8 cellular contexts compared by ENCODE assay signal in the genomic region with DNA sequence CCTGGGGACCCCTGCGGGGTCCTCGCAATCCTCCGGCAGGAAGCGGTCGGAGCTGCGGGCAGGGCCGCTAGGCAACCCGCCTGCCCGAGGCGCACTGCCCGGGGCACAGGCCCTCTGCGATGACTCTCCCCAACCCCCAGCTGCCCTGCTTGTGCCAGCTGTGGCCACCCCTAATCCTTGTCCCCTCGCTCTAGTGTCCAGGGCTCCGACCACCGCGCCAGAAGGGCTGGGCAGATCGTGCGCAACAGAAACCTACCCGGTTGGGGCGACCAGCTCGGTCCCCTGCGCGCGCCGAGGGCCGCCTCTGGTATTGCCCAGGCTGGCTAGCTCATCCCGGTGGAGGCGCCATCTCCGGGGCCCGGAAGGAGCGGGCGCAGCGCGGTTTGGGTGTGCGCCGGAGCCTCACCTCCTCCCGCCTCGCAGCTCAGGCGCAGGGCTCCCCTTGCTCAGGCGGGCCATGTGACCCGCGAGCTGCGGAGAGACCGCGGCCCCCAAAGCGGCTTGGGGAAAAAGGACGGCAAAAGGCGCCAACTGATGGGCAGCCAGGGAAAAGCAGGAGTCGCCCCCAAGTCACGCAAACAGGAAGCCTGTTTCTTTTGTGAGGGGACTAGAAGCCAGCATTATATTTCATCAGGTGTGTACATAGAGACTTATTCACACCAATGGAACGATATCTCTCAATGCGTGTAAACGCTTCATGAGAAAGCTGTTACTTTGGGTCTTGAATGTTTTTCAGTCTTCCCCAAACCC. TPM values are rescaled to one million over a fixed set of nuclear protein-coding genes. Genes with fewer than 3 reads are reported as not detected.
DNase-seq lines count a peak whose midpoint lies in the region; ATAC-seq and TF ChIP-seq lines count a peak whose summit lies in the region.

No MANE protein-coding gene starts in this region.

- CTCF ChIA-PET in BJ (lab: Yijun Ruan, JAX) = interaction anchor here (0.7 to 2.1 kb wide), 8 partner anchors 9 to 49 kb away, joined by 3 to 9 read pairs (median 4); no protein-coding TSS in a partner anchor

- H3K27me3 ChIP-seq in BJ (ENCODE audit: control insufficient read depth, insufficient read depth, low read length) = no peaks in the 10 kb centered on the region
- H3K27me3 ChIP-seq in esophagus (ENCODE audit: control insufficient read depth in 1 of 2, insufficient read depth in 2 of 2, low read length in 2 of 2) = no peaks in the 10 kb centered on the region
- peaks cover 0 to 9% of the 10 kb centered on the region in 2 donors for H3K27me3 ChIP-seq in tibial nerve

- TF ChIP-seq EP300 in tibial nerve (IDR thresholded peaks at IDR 0.05) = peak in 1 of 2 donors; percentile 58

- H3K27ac ChIP-seq in esophagus (ENCODE audit: low read depth in 2 of 2, low read length in 1 of 2) (peak overlapping the region; percentile 87 to 92), tibial nerve (peak overlapping the region; percentile 55 to 85 (median 72))

- peak in 1 of 2 donors; percentile 48 for TF ChIP-seq POLR2A in tibial nerve (IDR thresholded peaks at IDR 0.05)

- POLR2A ChIA-PET in BJ (lab: Charles Lee) = no interaction called here

- 1 to 2% methylated on average over 52 to 53 of the region's 53 CpGs for WGBS in esophagus, 2 donors
- WGBS in tibial nerve, 2 donors = 1% methylated on average over 31 to 48 of the region's 53 CpGs

- no peak for ATAC-seq in HG03378 (IDR thresholded peaks at IDR 0.05; ENCODE audit: unreplicated experiment)

- H3K9me3 ChIP-seq in esophagus (ENCODE audit: control insufficient read depth in 2 of 2, insufficient read depth in 1 of 2, low read depth in 1 of 2, low read length in 1 of 2) (no peaks in the 10 kb centered on the region), tibial nerve (no peaks in the 10 kb centered on the region)

- no peaks in the 10 kb centered on the region for H3K36me3 ChIP-seq in BJ (ENCODE audit: control insufficient read depth, insufficient read depth, low read length)
- no peaks in the 10 kb centered on the region for H3K36me3 ChIP-seq in esophagus (ENCODE audit: control insufficient read depth in 2 of 2, insufficient read depth in 2 of 2, low read length in 1 of 2)
- H3K36me3 ChIP-seq in tibial nerve = no peaks in the 10 kb centered on the region

- peak overlapping the region; percentile 41 for H3K4me3 ChIP-seq in BJ (ENCODE audit: low read depth, low read length)
- H3K4me3 ChIP-seq in esophagus (ENCODE audit: low read depth in 1 of 2, low read length in 2 of 2) = peak overlapping the region; percentile 73 to 90
- peak overlapping the region; percentile 45 to 64 (median 59) for H3K4me3 ChIP-seq in tibial nerve

- no peak for DNase-seq in BJ (ENCODE audit: low read depth)
- peak; percentile 43 for DNase-seq in HuH-7.5 (ENCODE audit: low spot score)
- DNase-seq in SW480 (ENCODE audit: low spot score) = peak; percentile 89
- DNase-seq in mesenteric fat pad (ENCODE audit: low spot score) = peak; percentile 90
- no peak for DNase-seq in tibial nerve (ENCODE audit: low spot score in 2 of 2)
- DNase-seq in GM19238 (ENCODE audit: insufficient read length, low spot score) = no peak

- peak; percentile 31 for TF ChIP-seq CTCF in BJ (IDR thresholded peaks at IDR 0.05; ENCODE audit: insufficient read depth, low read depth, low read length)
- TF ChIP-seq CTCF in tibial nerve (IDR thresholded peaks at IDR 0.05) = peak in 1 of 5 experiments; percentile 16

- H3K4me1 ChIP-seq in esophagus (ENCODE audit: control insufficient read depth in 2 of 2, insufficient read depth in 2 of 2, low read length in 1 of 2) (no peaks in the 10 kb centered on the region), tibial nerve (peaks cover 0 to 23% (median 0%) of the 10 kb centered on the region in 4 donors)

RNA-seq across cellular contexts. Expression of a gene that starts 46.8 kb away (rescaled TPM):
- polyA plus RNA-seq in BJ (2011; rRNA removed) = 18.0 and 30.4 TPM in 2 replicates
- polyA minus RNA-seq in BJ (2011; rRNA and poly(A)+ RNA removed) = 14.2 and 17.6 TPM in 2 replicates
- polyA plus RNA-seq in esophagus = 10 to 100 TPM; 12.0 to 12.7 TPM
- 34.2 TPM for total RNA-seq in mesenteric fat pad
- total RNA-seq in tibial nerve = 10 to 100 TPM; 17.8 to 28.5 (median 23.8) TPM

RNA-seq across cellular contexts. Expression of a gene that starts 51.3 kb away (rescaled TPM):
- not detected in 2 replicates for polyA plus RNA-seq in BJ (2011; rRNA removed)
- not detected in 2 replicates for polyA minus RNA-seq in BJ (2011; rRNA and poly(A)+ RNA removed)
- polyA plus RNA-seq in esophagus = under 1 TPM; 0.08 to 0.12 TPM
- total RNA-seq in mesenteric fat pad = 4.7 TPM
- not detected for total RNA-seq in tibial nerve

Comparison
In these comparisons a context has a peak if more than half of its experiments do, and no peak if none do; other contexts are left out.
1. DNase-seq: peak in HuH-7.5 (single experiment), SW480 (single experiment) and mesenteric fat pad (single experiment); none in BJ (single experiment), tibial nerve (0 of 2) and GM19238 (single experiment).
2. Peak in every context shown above with its lines, with median percentiles within 50 percentile points of each other: H3K4me3 ChIP-seq.